ENCODE assay signal across 17 cellular contexts in the genomic region with DNA sequence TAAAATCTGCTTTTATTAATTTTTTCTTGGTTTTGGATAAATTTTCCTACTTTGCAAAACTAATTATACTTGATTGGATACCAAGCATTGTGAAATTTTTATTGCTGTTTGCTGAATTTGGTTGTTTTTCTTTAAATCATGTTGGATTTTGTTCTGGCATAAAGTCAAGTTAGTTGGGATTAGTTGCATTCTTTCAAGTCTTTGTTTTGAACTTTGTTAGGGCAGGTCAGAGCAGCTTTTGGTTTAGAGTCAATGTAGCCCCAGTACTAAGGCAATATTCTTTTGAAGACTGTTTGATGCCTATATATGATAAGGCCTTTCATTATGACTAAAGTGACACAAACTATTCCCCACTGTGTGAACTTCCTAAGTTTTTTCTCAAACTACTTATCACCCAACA.
DNase-seq lines count a peak whose midpoint lies in the region; ATAC-seq, FAIRE-seq and TF ChIP-seq lines count a peak whose summit lies in the region.
"Had no signal": no experiment of that assay in that cellular context is flagged by ENCODE, and none has a peak within 500 bp of the region (broad histone marks: within the 10 kb centered on the region; RNA-seq: fewer than 3 reads in every experiment).

No MANE protein-coding gene starts in this region.

- H3K27ac Mint-ChIP-seq in nephron (peak overlapping the region; percentile 8 to 55 (median 9)), natural killer cell (no peak overlapping the region)
- H3K27ac Mint-ChIP-seq: B cell; CD4-positive, alpha-beta T cell; GM23338 had no signal

- H3K4me3 ChIP-seq in adipocyte (ENCODE audit: low read length): no peak overlapping the region
- H3K4me3 ChIP-seq in epithelial cell of esophagus (ENCODE audit: low read length): no peak overlapping the region
- no peak overlapping the region for H3K4me3 ChIP-seq in mesenchymal stem cell (ENCODE audit: insufficient read depth in 1 of 2, low read depth in 1 of 2, low read length in 2 of 2)
- H3K4me3 ChIP-seq: GM12878, GM23338, HAP-1 had no signal

- H3K4me1 ChIP-seq in adipocyte (ENCODE audit: control insufficient read depth, insufficient read depth, low read length): no peaks in the 10 kb centered on the region
- H3K4me1 ChIP-seq in mesenchymal stem cell (ENCODE audit: control insufficient read depth, insufficient read depth, low read depth, low read length): no peaks in the 10 kb centered on the region
- H3K4me1 ChIP-seq: HAP-1 had no signal

- H2BK5ac ChIP-seq in mesenchymal stem cell (ENCODE audit: low read depth, low read length, poor library complexity, severe bottlenecking): no peak overlapping the region

- H3K9me3 ChIP-seq in adipocyte (ENCODE audit: control insufficient read depth, low read length): peaks cover 14% of the 10 kb centered on the region
- H3K9me3 ChIP-seq in mesenchymal stem cell (ENCODE audit: control insufficient read depth, low read length): peaks cover 8% of the 10 kb centered on the region
- H3K9me3 ChIP-seq: HAP-1 had no signal

- no peak overlapping the region for H3K14ac ChIP-seq in mesenchymal stem cell (ENCODE audit: low read length in 2 of 2)

- H3K18ac ChIP-seq in mesenchymal stem cell (ENCODE audit: low read depth in 1 of 2, low read length in 2 of 2): no peak overlapping the region

- H3K27me3 ChIP-seq in adipocyte (replicated peaks; ENCODE audit: control insufficient read depth, insufficient read depth, low read length) (no peaks in the 10 kb centered on the region), mesenchymal stem cell (ENCODE audit: control insufficient read depth in 1 of 2, insufficient read depth in 1 of 2, low read length in 2 of 2) (no peaks in the 10 kb centered on the region)

- no peak overlapping the region for H3K4ac ChIP-seq in mesenchymal stem cell (ENCODE audit: low read depth in 1 of 2, low read length in 2 of 2)

- H3K4me1 Mint-ChIP-seq in nephron (peaks cover 20% of the 10 kb centered on the region), natural killer cell (no peaks in the 10 kb centered on the region)
- H3K4me1 Mint-ChIP-seq: B cell, GM23338 had no signal

- FAIRE-seq in islet of Langerhans (lab: Jason Lieb, UNC): peak; percentile 5
- FAIRE-seq: A204.1, GM12878, GM18507 had no signal

- intact Hi-C loops in natural killer cell (cut with micrococcal nuclease): no loop called here

- H3K9ac ChIP-seq in adipocyte (ENCODE audit: low read length) (no peak overlapping the region), mesenchymal stem cell (ENCODE audit: low read length) (no peak overlapping the region)

- H2AK5ac ChIP-seq in mesenchymal stem cell (ENCODE audit: low read length, severe bottlenecking): no peak overlapping the region

- ATAC-seq in natural killer cell (no peak), HG03097 (IDR thresholded peaks at IDR 0.05; ENCODE audit: low FRiP score, unreplicated experiment) (no peak)
- ATAC-seq: GM12878, GM23338 had no signal

- no peak overlapping the region for H4K8ac ChIP-seq in mesenchymal stem cell (ENCODE audit: low read length)

- no peak for TF ChIP-seq CTCF in epithelial cell of esophagus (IDR thresholded peaks at IDR 0.05; ENCODE audit: insufficient read depth, low read depth, low read length, missing control alignments)
- no peak for TF ChIP-seq CTCF in nephron (IDR thresholded peaks at IDR 0.05; ENCODE audit: unreplicated experiment in 3 of 3)
- no peak for TF ChIP-seq CTCF in natural killer cell (IDR thresholded peaks at IDR 0.05)

- H3K4me2 ChIP-seq in mesenchymal stem cell (ENCODE audit: low read length, poor library complexity, severe bottlenecking): no peak overlapping the region
- H3K4me2 ChIP-seq: GM23338 had no signal

- H3K4me3 Mint-ChIP-seq in nephron (no peak overlapping the region), natural killer cell (no peak overlapping the region)
- H3K4me3 Mint-ChIP-seq: B cell; CD4-positive, alpha-beta T cell; GM23338 had no signal

- H3K36me3 ChIP-seq in adipocyte (ENCODE audit: control insufficient read depth, insufficient read depth, low read length, severe bottlenecking) (no peaks in the 10 kb centered on the region), mesenchymal stem cell (ENCODE audit: control insufficient read depth in 1 of 2, insufficient read depth in 2 of 2, low read depth in 1 of 2, low read length in 2 of 2) (no peaks in the 10 kb centered on the region)
- H3K36me3 ChIP-seq: HAP-1 had no signal

- H3K36me3 Mint-ChIP-seq in nephron (ENCODE audit: low read depth): peaks cover 7% of the 10 kb centered on the region
- H3K36me3 Mint-ChIP-seq in natural killer cell: peaks cover 9% of the 10 kb centered on the region

- H3K9me3 Mint-ChIP-seq in nephron: peaks cover 22% of the 10 kb centered on the region
- H3K9me3 Mint-ChIP-seq in natural killer cell: peaks cover 7% of the 10 kb centered on the region in 2 donors

- H3K79me1 ChIP-seq in mesenchymal stem cell (replicated peaks; ENCODE audit: low read length, poor library complexity, severe bottlenecking): no peaks in the 10 kb centered on the region

- no peak overlapping the region for H3K27ac ChIP-seq in mesenchymal stem cell (ENCODE audit: low read length, poor library complexity, severe bottlenecking)
- H3K27ac ChIP-seq: HL-60 had no signal

- no peak overlapping the region for H4K91ac ChIP-seq in mesenchymal stem cell (ENCODE audit: low read length)

- no peak overlapping the region for H2AFZ ChIP-seq in mesenchymal stem cell (ENCODE audit: low read depth, low read length)
- H2AFZ ChIP-seq: GM23338 had no signal

- H2BK12ac ChIP-seq in mesenchymal stem cell (ENCODE audit: low read length in 2 of 2): no peak overlapping the region

- H3K27me3 Mint-ChIP-seq in nephron (ENCODE audit: low read depth) (peaks cover 2% of the 10 kb centered on the region), natural killer cell (ENCODE audit: low read depth in 2 of 2) (no peaks in the 10 kb centered on the region)
- H3K27me3 Mint-ChIP-seq: B cell; CD4-positive, alpha-beta T cell had no signal

- H2BK15ac ChIP-seq in mesenchymal stem cell (ENCODE audit: low read depth, poor library complexity, severe bottlenecking): no peak overlapping the region

- H2BK120ac ChIP-seq in mesenchymal stem cell (ENCODE audit: low read depth, low read length): no peak overlapping the region

- DNase-seq in adipocyte (ENCODE audit: low read depth) (peak; percentile 61), epithelial cell of esophagus (ENCODE audit: low read depth) (peak; percentile 7), natural killer cell (no peak), mesenchymal stem cell (no peak)
- DNase-seq: C1 segment of cervical spinal cord; CD4-positive, alpha-beta T cell; DMS79 had no signal

- no peak overlapping the region for H3K23ac ChIP-seq in mesenchymal stem cell (ENCODE audit: low read length in 2 of 2)

Comparison
In these comparisons a context has a peak if more than half of its experiments do, and no peak if none do; other contexts are left out.
1. DNase-seq: peak in adipocyte (single experiment) and epithelial cell of esophagus (single experiment); none in natural killer cell (single experiment) and mesenchymal stem cell (single experiment).
2. H3K27ac Mint-ChIP-seq: peak in nephron (3 of 3); none in natural killer cell (0 of 2).